In the genomic region with DNA sequence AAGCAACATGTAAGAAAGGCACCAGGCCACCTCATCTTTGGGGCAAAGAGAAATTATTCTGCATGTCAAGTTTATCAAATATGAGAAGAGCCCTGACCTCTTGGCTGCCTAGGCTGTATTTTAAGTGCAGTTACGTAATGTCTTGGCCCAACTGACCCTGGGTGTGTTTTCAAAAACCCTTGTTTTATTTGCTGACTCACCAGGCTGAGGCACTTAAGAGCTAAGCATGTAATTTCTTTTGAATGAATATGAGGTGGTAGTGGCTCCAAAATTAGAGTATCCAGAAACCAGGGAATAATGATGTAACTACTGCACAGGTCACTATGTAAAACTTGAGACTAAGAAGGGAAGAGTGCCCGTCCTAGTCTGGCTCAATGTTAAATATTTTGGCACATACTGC, we compare ENCODE assay signal across 10 cellular contexts. TPM values are rescaled to one million over a fixed set of nuclear protein-coding genes. Genes with fewer than 3 reads are reported as not detected.
DNase-seq lines count a peak whose midpoint lies in the region; ATAC-seq, FAIRE-seq and TF ChIP-seq lines count a peak whose summit lies in the region.
"Had no signal": no experiment of that assay in that cellular context is flagged by ENCODE, and none has a peak within 500 bp of the region (broad histone marks: within the 10 kb centered on the region; RNA-seq: fewer than 3 reads in every experiment).

No MANE protein-coding gene starts in this region.

- peak; percentile 12 to 31; a peak in 1 of 5 replicates for TF ChIP-seq EP300 in A549 (IDR thresholded peaks at IDR 0.05)

- H3K9me3 Mint-ChIP-seq in activated T-cell treated with anti-CD3 and anti-CD28 coated beads, Interleukin-2, amount 50 U/mL, for 24 hours: peaks cover 15% of the 10 kb centered on the region

- H3K9me3 ChIP-seq in A549: peaks cover 35% of the 10 kb centered on the region

- peak; percentile 68 to 79 for ATAC-seq in A549
- ATAC-seq in GM21619 (IDR thresholded peaks at IDR 0.05; ENCODE audit: unreplicated experiment): no peak
- no peak for ATAC-seq in HG03280 (IDR thresholded peaks at IDR 0.05; ENCODE audit: unreplicated experiment)
- ATAC-seq: CD8-positive, alpha-beta T cell had no signal

- no peak for TF ChIP-seq POLR2A in A549 (IDR thresholded peaks at IDR 0.05; ENCODE audit: low read length)

- peaks cover 24% of the 10 kb centered on the region for H3K27me3 Mint-ChIP-seq in activated T-cell treated with anti-CD3 and anti-CD28 coated beads, Interleukin-2, amount 50 U/mL, for 24 hours

- FAIRE-seq in A549 (lab: Jason Lieb, UNC): peak; percentile 61

- H3K4me3 Mint-ChIP-seq in activated T-cell treated with anti-CD3 and anti-CD28 coated beads, Interleukin-2, amount 50 U/mL, for 24 hours: no peak overlapping the region
- H3K4me3 Mint-ChIP-seq: CD8-positive, alpha-beta T cell had no signal

- no peaks in the 10 kb centered on the region for H3K4me1 Mint-ChIP-seq in activated T-cell treated with anti-CD3 and anti-CD28 coated beads, Interleukin-2, amount 50 U/mL, for 24 hours (ENCODE audit: low read depth)

- no peaks in the 10 kb centered on the region for H3K36me3 Mint-ChIP-seq in activated T-cell treated with anti-CD3 and anti-CD28 coated beads, Interleukin-2, amount 50 U/mL, for 24 hours (ENCODE audit: low read depth)
- H3K36me3 Mint-ChIP-seq: CD8-positive, alpha-beta T cell had no signal

- no peak overlapping the region for H3K4me3 ChIP-seq in A549

- POLR2A ChIA-PET in A549 (lab: Yijun Ruan, JAX): interaction anchor here (0.6 to 1.6 kb wide), 3 partner anchors 13 to 435 kb away, joined by 3 to 6 read pairs (median 3); no protein-coding TSS in a partner anchor

- TF ChIP-seq RAD21 in A549 (conservative IDR thresholded peaks at IDR 0.05 in 1 of 2, IDR thresholded peaks at IDR 0.05 in 1 of 2): 0 out of 5 replicates have a peak, but pooled peaks of 1 of the 2 experiments have one; percentile 17

- peak overlapping the region; percentile 74 for H3K4me2 ChIP-seq in A549

- H3K27ac Mint-ChIP-seq in activated T-cell treated with anti-CD3 and anti-CD28 coated beads, Interleukin-2, amount 50 U/mL, for 24 hours: no peak overlapping the region
- H3K27ac Mint-ChIP-seq: CD8-positive, alpha-beta T cell had no signal

- DNase-seq in A549 (ENCODE audit: low read depth in 1 of 2, low spot score in 1 of 2): peak; percentile 85 to 87
- DNase-seq in LHCN-M2 (ENCODE audit: low read depth): peak; percentile 77
- DNase-seq in amniotic epithelial cell (ENCODE audit: low read depth): peak; percentile 82
- DNase-seq in kidney tubule cell (ENCODE audit: low spot score): peak; percentile 50
- DNase-seq in GF-D8 (lab: John Stamatoyannopoulos, UW): no peak
- no peak for DNase-seq in activated T-cell treated with anti-CD3 and anti-CD28 coated beads, Interleukin-2, amount 50 U/mL, for 24 hours
- DNase-seq: CD8-positive, alpha-beta T cell; T-helper 1 cell had no signal

- peak overlapping the region; percentile 60 to 68 for H3K27ac ChIP-seq in A549

- CTCF ChIA-PET in A549 (lab: Yijun Ruan, JAX): interaction anchor here (0.6 to 2.1 kb wide), 9 partner anchors 9 to 809 kb away, joined by 3 to 6 read pairs (median 3); no protein-coding TSS in a partner anchor

- 18% methylated on average over 2 of the region's 2 CpGs for WGBS in A549 (ENCODE audit: missing lambda C conversion rate)

- no peak for TF ChIP-seq CTCF in A549 (IDR thresholded peaks at IDR 0.05)

- peaks cover 26% of the 10 kb centered on the region for H3K4me1 ChIP-seq in A549

TF ChIP-seq in A549, 52 proteins besides CTCF, POLR2A, EP300 and RAD21:
- TF ChIP-seq MAZ (IDR thresholded peaks at IDR 0.05; ENCODE audit: borderline replicate concordance, low read depth, low read length) (no peak), CEBPB (IDR thresholded peaks at IDR 0.05) (peak; percentile 69 to 95), JUN (IDR thresholded peaks at IDR 0.05) (0 out of 5 replicates have a peak, but pooled peaks of 1 of the 2 experiments have one; percentile 23), TP53 (CRISPR knock-in tag; IDR thresholded peaks at IDR 0.05) (no peak), ZFP36 (IDR thresholded peaks at IDR 0.05; ENCODE audit: borderline replicate concordance, partially characterized antibody) (no peak), MAFK (IDR thresholded peaks at IDR 0.05; ENCODE audit: partially characterized antibody) (peak; percentile 98), FOXS1 (CRISPR knock-in tag; IDR thresholded peaks at IDR 0.05) (no peak), HOXB13 (CRISPR knock-in tag; IDR thresholded peaks at IDR 0.05; ENCODE audit: low read depth) (no peak), SMC3 (IDR thresholded peaks at IDR 0.05) (peak; percentile 12; the same call in 1 of the 3 replicates), JUNB (IDR thresholded peaks at IDR 0.05) (peak; percentile 59), NFE2L2 (conservative IDR thresholded peaks at IDR 0.05; ENCODE audit: low read length) (peak; percentile 69; the same call in 1 of the 2 replicates), FOSL2 (IDR thresholded peaks at IDR 0.05) (peak; percentile 48; the same call in 1 of the 2 replicates), FOSL2 (CRISPR knock-in tag; IDR thresholded peaks at IDR 0.05) (peak; percentile 75)
- TF ChIP-seq, protein P1, sequence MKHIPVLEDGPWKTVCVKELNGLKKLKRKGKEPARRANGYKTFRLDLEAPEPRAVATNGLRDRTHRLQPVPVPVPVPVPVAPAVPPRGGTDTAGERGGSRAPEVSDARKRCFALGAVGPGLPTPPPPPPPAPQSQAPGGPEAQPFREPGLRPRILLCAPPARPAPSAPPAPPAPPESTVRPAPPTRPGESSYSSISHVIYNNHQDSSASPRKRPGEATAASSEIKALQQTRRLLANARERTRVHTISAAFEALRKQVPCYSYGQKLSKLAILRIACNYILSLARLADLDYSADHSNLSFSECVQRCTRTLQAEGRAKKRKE (CRISPR knock-in tag; IDR thresholded peaks at IDR 0.05; ENCODE audit: low read depth): no peak
- TF ChIP-seq, protein P2, sequence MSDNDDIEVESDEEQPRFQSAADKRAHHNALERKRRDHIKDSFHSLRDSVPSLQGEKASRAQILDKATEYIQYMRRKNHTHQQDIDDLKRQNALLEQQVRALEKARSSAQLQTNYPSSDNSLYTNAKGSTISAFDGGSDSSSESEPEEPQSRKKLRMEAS (IDR thresholded peaks at IDR 0.05): peak; percentile 35; the same call in 1 of the 2 replicates

RNA-seq across cellular contexts. Expression of a gene that starts 24.3 kb away (rescaled TPM):
- polyA plus RNA-seq in A549 (2011; rRNA removed) (not detected in 2 replicates), A549 (2017; fragmentation: RNase III; extraction: RNeasy Plus Mini Kit Qiagen cat#74134 plus additional on column Dnase treatment) (not detected in 3 replicates)
- polyA plus RNA-seq in A549 (2012; cell fraction: cytosol; rRNA removed): 0.03 TPM in 1 of 2 replicates, not detected in the other
- 0.13 TPM in 1 of 2 replicates, not detected in the other for polyA plus RNA-seq in A549 (2012; cell fraction: nucleus; rRNA removed)
- 0.24 TPM in 1 of 2 replicates, not detected in the other for polyA minus RNA-seq in A549 (2011; rRNA and poly(A)+ RNA removed)
- not detected in 2 replicates for total RNA-seq in LHCN-M2 (2014; rRNA removed)
- not detected for polyA plus RNA-seq in LHCN-M2 (2012)
- total RNA-seq: CD8-positive, alpha-beta T cell had no signal

Comparison
In these comparisons a context has a peak if more than half of its experiments do, and no peak if none do; other contexts are left out.
1. ATAC-seq: peak in A549 (2 of 2); none in GM21619 (single experiment) and HG03280 (single experiment).
2. DNase-seq: peak in A549 (2 of 2), LHCN-M2 (single experiment), amniotic epithelial cell (single experiment) and kidney tubule cell (single experiment); none in GF-D8 (single experiment) and activated T-cell treated with anti-CD3 and anti-CD28 coated beads, Interleukin-2, amount 50 U/mL, for 24 hours (single experiment).